Comparison of ENCODE assay signal across 15 cellular contexts in genomic region chr22:49752598-49753091, GRCh38.
"Had no signal": no experiment of that assay in that cellular context is flagged by ENCODE, and none has a peak within 500 bp of the region (broad histone marks: within the 10 kb centered on the region; RNA-seq: fewer than 3 reads in every experiment).

No MANE protein-coding gene starts in this region.

- DNase-seq: activated CD4-positive, alpha-beta T cell treated with anti-CD3 and anti-CD28 coated beads, Interleukin-2, amount 10 ng/mL, durations not matched to agents 24 days and 14 days; activated CD4-positive, CD25-positive, alpha-beta regulatory T cell; activated CD8-positive, alpha-beta T cell treated with anti-CD3 and anti-CD28 coated beads, Interleukin-2, amount 10 ng/mL, durations not matched to agents 7 days and 5 days; activated naive CD4-positive, alpha-beta T cell; effector memory CD4-positive, alpha-beta T cell; foreskin keratinocyte; glutamatergic neuron; hypothalamus; left ventricle myocardium superior; mesenchymal stem cell; nucleus accumbens; spleen; uterus had no signal

- H3K9me3 ChIP-seq: prostate gland, uterus had no signal

- H3K4me1 ChIP-seq: foreskin keratinocyte, prostate gland, sigmoid colon, spleen, uterus had no signal

- H3K27me3 ChIP-seq: foreskin keratinocyte, uterus had no signal

- H3K36me3 ChIP-seq: prostate gland, sigmoid colon, spleen, uterus had no signal

- H3K27ac ChIP-seq: foreskin keratinocyte, prostate gland, sigmoid colon, spleen, uterus had no signal

- H3K4me3 ChIP-seq: prostate gland, sigmoid colon, spleen, uterus had no signal
